28 cellular contexts compared by ENCODE assay signal in genomic region chr16:57510016-57510871, GRCh38. TPM values are rescaled to one million over a fixed set of nuclear protein-coding genes. Genes with fewer than 3 reads are reported as not detected.
DNase-seq lines count a peak whose midpoint lies in the region; ATAC-seq and TF ChIP-seq lines count a peak whose summit lies in the region.
"Had no signal": no experiment of that assay in that cellular context is flagged by ENCODE, and none has a peak within 500 bp of the region (broad histone marks: within the 10 kb centered on the region; RNA-seq: fewer than 3 reads in every experiment).

No MANE protein-coding gene starts in this region.

- H3K4me1 ChIP-seq in cardiac muscle cell (ENCODE audit: low read depth) (peaks cover 81% of the 10 kb centered on the region), left ventricle myocardium inferior (peaks cover 10% of the 10 kb centered on the region), mesendoderm (ENCODE audit: control insufficient read depth, low read depth, low read length) (no peaks in the 10 kb centered on the region), sigmoid colon (peaks cover 0 to 12% (median 5%) of the 10 kb centered on the region in 4 donors)
- H3K4me1 ChIP-seq: ascending aorta had no signal

- no peak overlapping the region for H3K9ac ChIP-seq in mesendoderm (ENCODE audit: low read length)

- DNase-seq in cardiac muscle cell (ENCODE audit: low read depth in 1 of 2, low spot score in 1 of 2) (peak in 1 of 2 donors; percentile 94), left ventricle myocardium inferior (no peak), dermis microvascular lymphatic vessel endothelial cell (ENCODE audit: low read depth in 2 of 2) (peak; percentile 13 to 40), mesendoderm (peak; percentile 92), sigmoid colon (peak; percentile 52), cortex of kidney (lab: John Stamatoyannopoulos, UW) (no peak), superior temporal gyrus (ENCODE audit: extremely low spot score) (no peak)
- DNase-seq: activated B cell treated with CpG ODN at 0.5 μM for 24 hours; activated CD4-positive, alpha-beta T cell treated with anti-CD3 and anti-CD28 coated beads, Interleukin-2, amount 50 U/mL, for 48 hours; activated CD8-positive, alpha-beta memory T cell treated with anti-CD3 and anti-CD28 coated beads, Interleukin-2, amount 50 U/mL, for 4 hours; AML-193; central memory CD4-positive, alpha-beta T cell; DMS79; dorsolateral prefrontal cortex; GOT3; kidney glomerular epithelial cell; NCI-H2029 treated with DMSO at 0.1 percent for 48 hours; NCI-H226; NCI-H774; PC-3; stimulated activated CD4-positive, alpha-beta T cell treated with anti-CD3 and anti-CD28 coated beads, Interleukin-2, amount 100 ng/mL, for 24 hours; uterus had no signal

- peak overlapping the region; percentile 0 for H3K56ac ChIP-seq in mesendoderm (ENCODE audit: low read length)

- TF ChIP-seq POLR2A in sigmoid colon (IDR thresholded peaks at IDR 0.05) = no peak

- H3K36me3 ChIP-seq in cardiac muscle cell (no peaks in the 10 kb centered on the region), left ventricle myocardium inferior (peaks cover 16% of the 10 kb centered on the region), mesendoderm (ENCODE audit: control insufficient read depth, insufficient read depth, low read length) (no peaks in the 10 kb centered on the region), sigmoid colon (peaks cover 0 to 11% (median 0%) of the 10 kb centered on the region in 4 donors)
- H3K36me3 ChIP-seq: uterus had no signal

- intact Hi-C loops in left ventricle myocardium inferior (cut with micrococcal nuclease) = no loop called here
- intact Hi-C loops in sigmoid colon (cut with DNase I) = no loop called here

- TF ChIP-seq EP300 in sigmoid colon (IDR thresholded peaks at IDR 0.05) = no peak

- no CpG with 5 or more reads among the region's 10 CpGs for WGBS in mesendoderm (ENCODE audit: extremely low coverage, insufficient coverage, low lambda C conversion rate)
- 63 to 70% methylated on average over 10 of the region's 10 CpGs for WGBS in sigmoid colon, 2 donors

- H3K4me3 ChIP-seq in cardiac muscle cell (no peak overlapping the region), left ventricle myocardium inferior (no peak overlapping the region), mesendoderm (ENCODE audit: low read length) (no peak overlapping the region), sigmoid colon (no peak overlapping the region)
- H3K4me3 ChIP-seq: ascending aorta, dorsolateral prefrontal cortex, skin epidermis, suprapubic skin, uterus had no signal

- H3K4me2 ChIP-seq in mesendoderm (ENCODE audit: low read length) = no peak overlapping the region

- no peak overlapping the region for H3K4ac ChIP-seq in mesendoderm (ENCODE audit: low read depth, low read length)

- H3K18ac ChIP-seq in mesendoderm (ENCODE audit: low read length) = no peak overlapping the region

- H2BK5ac ChIP-seq in mesendoderm (ENCODE audit: low read length) = no peak overlapping the region

- H4K8ac ChIP-seq in mesendoderm (ENCODE audit: low read depth, low read length) = no peak overlapping the region

- H3K9me3 ChIP-seq in cardiac muscle cell (ENCODE audit: low read depth) = no peaks in the 10 kb centered on the region
- H3K9me3 ChIP-seq in left ventricle myocardium inferior (replicated peaks) = no peaks in the 10 kb centered on the region
- no peaks in the 10 kb centered on the region for H3K9me3 ChIP-seq in sigmoid colon
- H3K9me3 ChIP-seq: ascending aorta, suprapubic skin, uterus had no signal

- H3K27me3 ChIP-seq in cardiac muscle cell (no peaks in the 10 kb centered on the region), left ventricle myocardium inferior (ENCODE audit: low read depth) (no peaks in the 10 kb centered on the region), mesendoderm (ENCODE audit: insufficient read depth, low read length, poor library complexity) (no peaks in the 10 kb centered on the region), sigmoid colon (no peaks in the 10 kb centered on the region)
- H3K27me3 ChIP-seq: ascending aorta, dorsolateral prefrontal cortex, suprapubic skin, uterus had no signal

- no peaks in the 10 kb centered on the region for H3K79me1 ChIP-seq in mesendoderm (ENCODE audit: low read length)

- no peak for ATAC-seq in HG02840 (IDR thresholded peaks at IDR 0.05; ENCODE audit: low FRiP score, unreplicated experiment)
- ATAC-seq: naive thymus-derived CD8-positive, alpha-beta T cell; PC-3; Right ventricle myocardium inferior had no signal

- no peak overlapping the region for H2BK15ac ChIP-seq in mesendoderm (replicated peaks; ENCODE audit: low read depth)

- H3K79me2 ChIP-seq in mesendoderm (ENCODE audit: control insufficient read depth, insufficient read depth, low read length) = no peaks in the 10 kb centered on the region

- no peak overlapping the region for H4K5ac ChIP-seq in mesendoderm (ENCODE audit: low read length)

- peak overlapping the region; percentile 5 for H2BK120ac ChIP-seq in mesendoderm (ENCODE audit: low read depth, low read length)

- TF ChIP-seq CTCF in cardiac muscle cell (IDR thresholded peaks at IDR 0.05; ENCODE audit: low read depth, low read length) (no peak), left ventricle myocardium inferior (IDR thresholded peaks at IDR 0.05; ENCODE audit: borderline replicate concordance) (no peak), sigmoid colon (IDR thresholded peaks at IDR 0.05) (no peak)

- no peak overlapping the region for H3K23ac ChIP-seq in mesendoderm (ENCODE audit: low read length)

- no peak overlapping the region for H2AK5ac ChIP-seq in mesendoderm (ENCODE audit: low read length)

- H3K27ac ChIP-seq in cardiac muscle cell = peak overlapping the region; percentile 99
- H3K27ac ChIP-seq in left ventricle myocardium inferior (replicated peaks) = no peak overlapping the region
- peak overlapping the region; percentile 26 for H3K27ac ChIP-seq in mesendoderm (ENCODE audit: low read depth, low read length)
- no peak overlapping the region for H3K27ac ChIP-seq in sigmoid colon
- H3K27ac ChIP-seq: ascending aorta, dorsolateral prefrontal cortex, skin epidermis, suprapubic skin, uterus had no signal

RNA-seq across cellular contexts. Expression of gene DOK4, which starts 24.0 kb away (rescaled TPM):
- 1,502 and 2,409 TPM in 2 replicates for total RNA-seq in cardiac muscle cell
- polyA plus RNA-seq in cardiac muscle cell = 1,563 and 2,826 TPM in 2 replicates
- 10.0 TPM for total RNA-seq in left ventricle myocardium inferior
- 17.2 and 19.8 TPM in 2 replicates for total RNA-seq in dermis microvascular lymphatic vessel endothelial cell
- 7.1 TPM for polyA plus RNA-seq in mesendoderm (2013, experiment 1 of 2)
- polyA plus RNA-seq in mesendoderm (2013, experiment 2 of 2) = 6.5 TPM
- 10 to 100 TPM in 2 of 4 donors, 1 to 10 TPM in 2; 3.9 to 21.8 (median 10.1) TPM for total RNA-seq in sigmoid colon
- polyA plus RNA-seq in sigmoid colon = 100 to 1,000 TPM; 102 to 147 (median 103) TPM

RNA-seq across cellular contexts. Expression of gene CCDC102A, which starts 26.1 kb away (rescaled TPM):
- 41.3 and 51.9 TPM in 2 replicates for total RNA-seq in cardiac muscle cell
- 30.1 and 43.8 TPM in 2 replicates for polyA plus RNA-seq in cardiac muscle cell
- total RNA-seq in left ventricle myocardium inferior = 11.3 TPM
- 8.9 and 11.6 TPM in 2 replicates for total RNA-seq in dermis microvascular lymphatic vessel endothelial cell
- polyA plus RNA-seq in mesendoderm (2013, experiment 1 of 2) = 2.0 TPM
- polyA plus RNA-seq in mesendoderm (2013, experiment 2 of 2) = 1.8 TPM
- 10 to 100 TPM; 17.8 to 46.8 (median 21.0) TPM for total RNA-seq in sigmoid colon
- polyA plus RNA-seq in sigmoid colon = 1 to 10 TPM; 1.6 to 4.0 (median 2.4) TPM

RNA-seq across cellular contexts. Expression of gene ADGRG5, which starts 32.2 kb away (rescaled TPM):
- total RNA-seq in cardiac muscle cell = not detected in 2 replicates
- polyA plus RNA-seq in cardiac muscle cell = 0.05 TPM in 1 of 2 replicates, not detected in the other
- total RNA-seq in left ventricle myocardium inferior = not detected
- total RNA-seq in dermis microvascular lymphatic vessel endothelial cell = not detected in 2 replicates
- polyA plus RNA-seq in mesendoderm (2013, experiment 1 of 2) = 2.9 TPM
- 3.0 TPM for polyA plus RNA-seq in mesendoderm (2013, experiment 2 of 2)
- total RNA-seq in sigmoid colon = under 1 TPM in 1 of 4 donors, not detected in 3; 0.36 TPM
- polyA plus RNA-seq in sigmoid colon = 1 to 10 TPM in 1 of 3 donors, under 1 TPM in 2; 0.60 to 4.0 (median 0.69) TPM
- total RNA-seq: ascending aorta, PC-3 had no signal

RNA-seq across cellular contexts. Expression of gene POLR2C, which starts 47.8 kb away (rescaled TPM):
- 126 and 164 TPM in 2 replicates for total RNA-seq in cardiac muscle cell
- polyA plus RNA-seq in cardiac muscle cell = 80.0 and 83.5 TPM in 2 replicates
- 47.6 TPM for total RNA-seq in left ventricle myocardium inferior
- 98.3 and 136 TPM in 2 replicates for total RNA-seq in dermis microvascular lymphatic vessel endothelial cell
- 60.5 TPM for polyA plus RNA-seq in mesendoderm (2013, experiment 1 of 2)
- polyA plus RNA-seq in mesendoderm (2013, experiment 2 of 2) = 59.0 TPM
- total RNA-seq in sigmoid colon = 100 to 1,000 TPM in 2 of 4 donors, 10 to 100 TPM in 2; 60.7 to 141 (median 101) TPM
- polyA plus RNA-seq in sigmoid colon = 10 to 100 TPM; 52.3 to 77.7 (median 60.1) TPM

Comparison
In these comparisons a context has a peak if more than half of its experiments do, and no peak if none do; other contexts are left out.
1. H3K27ac ChIP-seq: peak in cardiac muscle cell (single experiment) and mesendoderm (single experiment); none in left ventricle myocardium inferior (single experiment) and sigmoid colon (0 of 4).
2. RNA of gene DOK4, which starts 24.0 kb away (total RNA-seq): 1,502 to 2,409 TPM in cardiac muscle cell; 17.2 to 19.8 TPM in dermis microvascular lymphatic vessel endothelial cell, 3.9 to 21.8 TPM in sigmoid colon and 10.0 TPM in left ventricle myocardium inferior (single experiment); every median in the first group is over 10 times any median in the second.
3. DNase-seq: peak in dermis microvascular lymphatic vessel endothelial cell (2 of 2), mesendoderm (single experiment) and sigmoid colon (single experiment); none in left ventricle myocardium inferior (single experiment), cortex of kidney (single experiment) and superior temporal gyrus (single experiment).